Comparison of ENCODE assay signal across 13 cellular contexts in the genomic region with DNA sequence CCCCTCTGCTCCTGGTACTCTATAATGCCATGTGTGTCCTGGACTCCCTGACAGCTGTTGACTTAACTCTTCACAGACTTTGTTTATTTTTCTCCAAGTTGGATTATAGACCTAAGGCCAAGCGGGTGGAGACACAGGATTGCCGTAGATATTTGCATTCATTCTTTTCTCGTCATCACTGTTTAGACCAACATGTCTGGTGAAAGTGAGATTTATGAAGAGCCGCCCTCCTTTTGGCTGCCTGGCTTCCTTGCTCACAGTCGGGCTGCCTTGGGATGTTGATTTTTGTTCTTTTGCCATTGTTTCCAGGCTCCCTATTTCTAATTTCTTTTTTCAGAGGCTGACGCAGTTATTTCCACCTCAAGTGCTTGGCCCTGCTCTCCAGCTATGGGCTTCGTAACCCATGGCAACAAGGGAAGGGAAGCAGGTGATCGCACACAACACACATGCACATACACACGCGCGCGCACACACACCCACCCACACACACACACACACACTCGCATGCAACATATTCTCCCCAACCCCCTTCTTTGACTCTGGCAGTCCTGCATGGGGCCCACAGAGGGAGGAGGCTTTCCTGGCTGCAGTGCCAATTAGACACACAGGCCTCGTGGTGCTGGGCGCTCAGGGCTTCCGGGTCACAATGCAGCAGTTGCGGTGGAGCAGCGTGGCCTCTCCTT.
DNase-seq lines count a peak whose midpoint lies in the region; ATAC-seq and TF ChIP-seq lines count a peak whose summit lies in the region.
"Had no signal": no experiment of that assay in that cellular context is flagged by ENCODE, and none has a peak within 500 bp of the region (broad histone marks: within the 10 kb centered on the region; RNA-seq: fewer than 3 reads in every experiment).

No MANE protein-coding gene starts in this region.

- no peak overlapping the region for H3K27ac ChIP-seq in upper lobe of left lung
- H3K27ac ChIP-seq: testis had no signal

- ATAC-seq in upper lobe of left lung (ENCODE audit: low FRiP score in 2 of 2) (no peak), SK-N-SH treated with all-trans-retinoic acid at 6 μM for 48 hours (no peak), GM19351 (IDR thresholded peaks at IDR 0.05; ENCODE audit: unreplicated experiment) (no peak)

- 40 to 52% methylated on average over 18 of the region's 18 CpGs for WGBS in upper lobe of left lung, 2 donors

- no peak for TF ChIP-seq EP300 in upper lobe of left lung (IDR thresholded peaks at IDR 0.05)

- H3K9me3 ChIP-seq in upper lobe of left lung = no peaks in the 10 kb centered on the region
- H3K9me3 ChIP-seq: testis had no signal

- H3K4me1 ChIP-seq in upper lobe of left lung = peaks cover 0 to 2% (median 0%) of the 10 kb centered on the region in 4 donors

- H3K36me3 ChIP-seq in upper lobe of left lung = no peaks in the 10 kb centered on the region

- H3K27me3 ChIP-seq in upper lobe of left lung = no peaks in the 10 kb centered on the region
- H3K27me3 ChIP-seq: testis had no signal

- DNase-seq in NCI-H187 (lab: John Stamatoyannopoulos, UW) = peak; percentile 47 to 56
- DNase-seq in NCI-H187 treated with DMSO at 0.1 percent for 48 hours (lab: John Stamatoyannopoulos, UW) = no peak
- DNase-seq in NCI-H82 (lab: John Stamatoyannopoulos, UW) = peak; percentile 69
- peak; percentile 88 for DNase-seq in left kidney (ENCODE audit: low read depth, low spot score)
- peak; percentile 22 to 27 for DNase-seq in upper lobe of left lung
- DNase-seq in DMS114 treated with DMSO at 0.1 percent for 48 hours (lab: John Stamatoyannopoulos, UW; ENCODE audit: unreplicated experiment) = no peak
- DNase-seq: 8988T; activated CD4-positive, alpha-beta T cell treated with anti-CD3 and anti-CD28 coated beads, Interleukin-2, amount 50 U/mL, for 1 hour; COR-L47; Kasumi-1; testis had no signal

- TF ChIP-seq CTCF in upper lobe of left lung (IDR thresholded peaks at IDR 0.05) = no peak

- no peak for TF ChIP-seq POLR2A in upper lobe of left lung (IDR thresholded peaks at IDR 0.05)

- H3K4me3 ChIP-seq in upper lobe of left lung = no peak overlapping the region
- H3K4me3 ChIP-seq: testis had no signal

TF ChIP-seq in SK-N-SH treated with all-trans-retinoic acid at 6 μM for 48 hours, 23 proteins besides CTCF, POLR2A, EP300 and RAD21:
- TF ChIP-seq, protein P1, sequence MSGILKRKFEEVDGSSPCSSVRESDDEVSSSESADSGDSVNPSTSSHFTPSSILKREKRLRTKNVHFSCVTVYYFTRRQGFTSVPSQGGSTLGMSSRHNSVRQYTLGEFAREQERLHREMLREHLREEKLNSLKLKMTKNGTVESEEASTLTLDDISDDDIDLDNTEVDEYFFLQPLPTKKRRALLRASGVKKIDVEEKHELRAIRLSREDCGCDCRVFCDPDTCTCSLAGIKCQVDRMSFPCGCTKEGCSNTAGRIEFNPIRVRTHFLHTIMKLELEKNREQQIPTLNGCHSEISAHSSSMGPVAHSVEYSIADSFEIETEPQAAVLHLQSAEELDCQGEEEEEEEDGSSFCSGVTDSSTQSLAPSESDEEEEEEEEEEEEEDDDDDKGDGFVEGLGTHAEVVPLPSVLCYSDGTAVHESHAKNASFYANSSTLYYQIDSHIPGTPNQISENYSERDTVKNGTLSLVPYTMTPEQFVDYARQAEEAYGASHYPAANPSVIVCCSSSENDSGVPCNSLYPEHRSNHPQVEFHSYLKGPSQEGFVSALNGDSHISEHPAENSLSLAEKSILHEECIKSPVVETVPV (CRISPR knock-in tag; IDR thresholded peaks at IDR 0.05) = no peak
- TF ChIP-seq TCF4 (CRISPR knock-in tag; IDR thresholded peaks at IDR 0.05; ENCODE audit: borderline replicate concordance) = no peak
- TF ChIP-seq CSDC2 (CRISPR knock-in tag; IDR thresholded peaks at IDR 0.05) = no peak
- TF ChIP-seq BACH2 (CRISPR knock-in tag; IDR thresholded peaks at IDR 0.05; ENCODE audit: borderline replicate concordance) = no peak
- TF ChIP-seq, protein P2, sequence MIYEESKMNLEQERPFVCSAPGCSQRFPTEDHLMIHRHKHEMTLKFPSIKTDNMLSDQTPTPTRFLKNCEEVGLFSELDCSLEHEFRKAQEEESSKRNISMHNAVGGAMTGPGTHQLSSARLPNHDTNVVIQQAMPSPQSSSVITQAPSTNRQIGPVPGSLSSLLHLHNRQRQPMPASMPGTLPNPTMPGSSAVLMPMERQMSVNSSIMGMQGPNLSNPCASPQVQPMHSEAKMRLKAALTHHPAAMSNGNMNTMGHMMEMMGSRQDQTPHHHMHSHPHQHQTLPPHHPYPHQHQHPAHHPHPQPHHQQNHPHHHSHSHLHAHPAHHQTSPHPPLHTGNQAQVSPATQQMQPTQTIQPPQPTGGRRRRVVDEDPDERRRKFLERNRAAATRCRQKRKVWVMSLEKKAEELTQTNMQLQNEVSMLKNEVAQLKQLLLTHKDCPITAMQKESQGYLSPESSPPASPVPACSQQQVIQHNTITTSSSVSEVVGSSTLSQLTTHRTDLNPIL (CRISPR knock-in tag; IDR thresholded peaks at IDR 0.05; ENCODE audit: low read depth) = no peak
- no peak for TF ChIP-seq ISL1 (CRISPR knock-in tag; IDR thresholded peaks at IDR 0.05)
- no peak for TF ChIP-seq ZFP3 (CRISPR knock-in tag; IDR thresholded peaks at IDR 0.05)
- no peak for TF ChIP-seq ESRRG (CRISPR knock-in tag; IDR thresholded peaks at IDR 0.05)
- no peak for TF ChIP-seq TOX (CRISPR knock-in tag; IDR thresholded peaks at IDR 0.05; ENCODE audit: borderline replicate concordance)
- no peak for TF ChIP-seq OSR1 (CRISPR knock-in tag; IDR thresholded peaks at IDR 0.05)
- TF ChIP-seq, protein P3, sequence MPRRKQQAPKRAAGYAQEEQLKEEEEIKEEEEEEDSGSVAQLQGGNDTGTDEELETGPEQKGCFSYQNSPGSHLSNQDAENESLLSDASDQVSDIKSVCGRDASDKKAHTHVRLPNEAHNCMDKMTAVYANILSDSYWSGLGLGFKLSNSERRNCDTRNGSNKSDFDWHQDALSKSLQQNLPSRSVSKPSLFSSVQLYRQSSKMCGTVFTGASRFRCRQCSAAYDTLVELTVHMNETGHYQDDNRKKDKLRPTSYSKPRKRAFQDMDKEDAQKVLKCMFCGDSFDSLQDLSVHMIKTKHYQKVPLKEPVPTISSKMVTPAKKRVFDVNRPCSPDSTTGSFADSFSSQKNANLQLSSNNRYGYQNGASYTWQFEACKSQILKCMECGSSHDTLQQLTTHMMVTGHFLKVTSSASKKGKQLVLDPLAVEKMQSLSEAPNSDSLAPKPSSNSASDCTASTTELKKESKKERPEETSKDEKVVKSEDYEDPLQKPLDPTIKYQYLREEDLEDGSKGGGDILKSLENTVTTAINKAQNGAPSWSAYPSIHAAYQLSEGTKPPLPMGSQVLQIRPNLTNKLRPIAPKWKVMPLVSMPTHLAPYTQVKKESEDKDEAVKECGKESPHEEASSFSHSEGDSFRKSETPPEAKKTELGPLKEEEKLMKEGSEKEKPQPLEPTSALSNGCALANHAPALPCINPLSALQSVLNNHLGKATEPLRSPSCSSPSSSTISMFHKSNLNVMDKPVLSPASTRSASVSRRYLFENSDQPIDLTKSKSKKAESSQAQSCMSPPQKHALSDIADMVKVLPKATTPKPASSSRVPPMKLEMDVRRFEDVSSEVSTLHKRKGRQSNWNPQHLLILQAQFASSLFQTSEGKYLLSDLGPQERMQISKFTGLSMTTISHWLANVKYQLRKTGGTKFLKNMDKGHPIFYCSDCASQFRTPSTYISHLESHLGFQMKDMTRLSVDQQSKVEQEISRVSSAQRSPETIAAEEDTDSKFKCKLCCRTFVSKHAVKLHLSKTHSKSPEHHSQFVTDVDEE (CRISPR knock-in tag; IDR thresholded peaks at IDR 0.05) = no peak
- TF ChIP-seq, protein P4, sequence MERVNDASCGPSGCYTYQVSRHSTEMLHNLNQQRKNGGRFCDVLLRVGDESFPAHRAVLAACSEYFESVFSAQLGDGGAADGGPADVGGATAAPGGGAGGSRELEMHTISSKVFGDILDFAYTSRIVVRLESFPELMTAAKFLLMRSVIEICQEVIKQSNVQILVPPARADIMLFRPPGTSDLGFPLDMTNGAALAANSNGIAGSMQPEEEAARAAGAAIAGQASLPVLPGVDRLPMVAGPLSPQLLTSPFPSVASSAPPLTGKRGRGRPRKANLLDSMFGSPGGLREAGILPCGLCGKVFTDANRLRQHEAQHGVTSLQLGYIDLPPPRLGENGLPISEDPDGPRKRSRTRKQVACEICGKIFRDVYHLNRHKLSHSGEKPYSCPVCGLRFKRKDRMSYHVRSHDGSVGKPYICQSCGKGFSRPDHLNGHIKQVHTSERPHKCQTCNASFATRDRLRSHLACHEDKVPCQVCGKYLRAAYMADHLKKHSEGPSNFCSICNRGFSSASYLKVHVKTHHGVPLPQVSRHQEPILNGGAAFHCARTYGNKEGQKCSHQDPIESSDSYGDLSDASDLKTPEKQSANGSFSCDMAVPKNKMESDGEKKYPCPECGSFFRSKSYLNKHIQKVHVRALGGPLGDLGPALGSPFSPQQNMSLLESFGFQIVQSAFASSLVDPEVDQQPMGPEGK (CRISPR knock-in tag; IDR thresholded peaks at IDR 0.05; ENCODE audit: borderline replicate concordance) = no peak
- TF ChIP-seq PPARA (CRISPR knock-in tag; IDR thresholded peaks at IDR 0.05; ENCODE audit: borderline replicate concordance) = no peak
- TF ChIP-seq GLIS3 (CRISPR knock-in tag; IDR thresholded peaks at IDR 0.05) = no peak
- TF ChIP-seq ZFP30 (CRISPR knock-in tag; IDR thresholded peaks at IDR 0.05) = no peak
TF ChIP-seq in SK-N-SH treated with all-trans-retinoic acid at 6 μM for 48 hours: peak in this region for 0.

Comparison
In these comparisons a context has a peak if more than half of its experiments do, and no peak if none do; other contexts are left out.
1. DNase-seq: peak in NCI-H187 (2 of 2), NCI-H82 (single experiment), left kidney (single experiment) and upper lobe of left lung (2 of 2); none in NCI-H187 treated with DMSO at 0.1 percent for 48 hours (single experiment) and DMS114 treated with DMSO at 0.1 percent for 48 hours (single experiment).